ENCODE assay signal across 8 cellular contexts in genomic region chr17:40071720-40072480, GRCh38. TPM values are rescaled to one million over a fixed set of nuclear protein-coding genes. Genes with fewer than 3 reads are reported as not detected.
DNase-seq lines count a peak whose midpoint lies in the region; ATAC-seq and TF ChIP-seq lines count a peak whose summit lies in the region.

No MANE protein-coding gene starts in this region.

- no peaks in the 10 kb centered on the region for H3K27me3 Mint-ChIP-seq in CD4-positive, alpha-beta T cell

- H3K9me3 Mint-ChIP-seq in CD4-positive, alpha-beta T cell = no peaks in the 10 kb centered on the region

- H3K27ac ChIP-seq in CD4-positive, alpha-beta T cell (ENCODE audit: low read depth, low read length) = peak overlapping the region; percentile 73
- H3K27ac ChIP-seq in liver (ENCODE audit: low read depth in 1 of 2, low read length in 2 of 2) (peak overlapping the region; percentile 3 to 62), thymus (ENCODE audit: low read depth) (peak overlapping the region; percentile 43)

- H3K27ac Mint-ChIP-seq in CD4-positive, alpha-beta T cell = peak overlapping the region; percentile 96

- no peak overlapping the region for H3K9ac ChIP-seq in liver (ENCODE audit: low read depth in 1 of 2, low read length in 2 of 2)

- peak in 1 of 2 donors; percentile 3 for TF ChIP-seq RAD21 in liver (IDR thresholded peaks at IDR 0.05)

- no peak for ATAC-seq in CD4-positive, alpha-beta T cell (ENCODE audit: poor library complexity)
- no peak for ATAC-seq in GM19023 (IDR thresholded peaks at IDR 0.05; ENCODE audit: unreplicated experiment)

- POLR2A ChIA-PET in CD4-positive, alpha-beta T cell (lab: Charles Lee) = interaction anchor here (0.7 to 1.0 kb wide), 2 partner anchors 24 to 27 kb away, joined by 3 to 4 read pairs; no protein-coding TSS in a partner anchor

- intact Hi-C loops in CD4-positive, alpha-beta T cell (cut with DNase I, micrococcal nuclease) = no loop called here

- no peak for TF ChIP-seq CTCF in CD4-positive, alpha-beta T cell (IDR thresholded peaks at IDR 0.05)
- TF ChIP-seq CTCF in liver (IDR thresholded peaks at IDR 0.05; ENCODE audit: low read depth, low read length, missing input control) = no peak
- no peak for TF ChIP-seq CTCF in GM10266 (IDR thresholded peaks at IDR 0.05; ENCODE audit: control insufficient read depth, insufficient read depth, low read depth, missing control alignments)

- H3K36me3 ChIP-seq in liver (ENCODE audit: control insufficient read depth in 4 of 4, insufficient read depth in 3 of 4, low read depth in 1 of 4, low read length in 3 of 4) (no peaks in the 10 kb centered on the region), thymus (ENCODE audit: control insufficient read depth, insufficient read depth) (peaks cover 4% of the 10 kb centered on the region)

- H3K4me3 ChIP-seq in liver (ENCODE audit: low read depth in 1 of 3, low read length in 3 of 3) (no peak overlapping the region), thymus (ENCODE audit: low read length) (no peak overlapping the region)

- H3K9me3 ChIP-seq in CD4-positive, alpha-beta T cell (ENCODE audit: control insufficient read depth, low read length) = no peaks in the 10 kb centered on the region
- H3K9me3 ChIP-seq in liver (ENCODE audit: control insufficient read depth in 4 of 4, low read length in 3 of 4) (no peaks in the 10 kb centered on the region), thymus (ENCODE audit: control insufficient read depth) (no peaks in the 10 kb centered on the region)

- peaks cover 18% of the 10 kb centered on the region for H3K36me3 Mint-ChIP-seq in CD4-positive, alpha-beta T cell (ENCODE audit: low read depth)

- H3K4me1 Mint-ChIP-seq in CD4-positive, alpha-beta T cell (ENCODE audit: low read depth) = peaks cover 80% of the 10 kb centered on the region

- CTCF ChIA-PET in CD4-positive, alpha-beta T cell (lab: Charles Lee) = interaction anchor here (0.5 to 1.5 kb wide), 3 partner anchors 15 to 38 kb away, joined by 3 read pairs; no protein-coding TSS in a partner anchor

- no peaks in the 10 kb centered on the region for H3K27me3 ChIP-seq in CD4-positive, alpha-beta T cell (ENCODE audit: control insufficient read depth, insufficient read depth, low read length)
- H3K27me3 ChIP-seq in liver (ENCODE audit: control insufficient read depth in 4 of 4, insufficient read depth in 4 of 4, low read length in 3 of 4) = no peaks in the 10 kb centered on the region
- no peaks in the 10 kb centered on the region for H3K27me3 ChIP-seq in thymus (ENCODE audit: control insufficient read depth, insufficient read depth)

- DNase-seq in CD4-positive, alpha-beta T cell = no peak
- DNase-seq in NCI-H2081 (lab: John Stamatoyannopoulos, UW) (peak; percentile 95 to 96), astrocyte of the hippocampus (ENCODE audit: low read depth, low spot score) (peak; percentile 76), GM10266 (ENCODE audit: extremely low spot score) (no peak)
- DNase-seq in activated CD4-positive, alpha-beta T cell treated with anti-CD3 and anti-CD28 coated beads for 4 hours = no peak

- H3K4me3 Mint-ChIP-seq in CD4-positive, alpha-beta T cell = no peak overlapping the region

- 37% methylated on average over 12 of the region's 12 CpGs for WGBS in liver
- WGBS in thymus = 67% methylated on average over 12 of the region's 12 CpGs

- H3K4me1 ChIP-seq in liver (ENCODE audit: control insufficient read depth in 4 of 4, insufficient read depth in 4 of 4, low read length in 3 of 4) (peaks cover 33 to 82% (median 57%) of the 10 kb centered on the region in 4 donors), thymus (ENCODE audit: control insufficient read depth, insufficient read depth, low read length) (peaks cover 48% of the 10 kb centered on the region)

TF ChIP-seq in liver, 16 proteins besides CTCF, POLR2A, EP300 and RAD21:
- peak; percentile 39 for TF ChIP-seq FOXA1 (IDR thresholded peaks at IDR 0.05)
- TF ChIP-seq JUND (IDR thresholded peaks at IDR 0.05) = no peak
- no peak for TF ChIP-seq HNF4A (conservative IDR thresholded peaks at IDR 0.05)
- no peak for TF ChIP-seq ATF3 (IDR thresholded peaks at IDR 0.05)
- TF ChIP-seq TAF1 (conservative IDR thresholded peaks at IDR 0.05) = no peak
- no peak for TF ChIP-seq ZBTB33 (IDR thresholded peaks at IDR 0.05)
- peak in 1 of 2 donors; percentile 22 for TF ChIP-seq RXRA (IDR thresholded peaks at IDR 0.05)
- TF ChIP-seq NR2F2 (IDR thresholded peaks at IDR 0.05) = no peak
- no peak for TF ChIP-seq GABPA (IDR thresholded peaks at IDR 0.05 in 1 of 2, conservative IDR thresholded peaks at IDR 0.05 in 1 of 2)
- TF ChIP-seq EGR1 (IDR thresholded peaks at IDR 0.05; ENCODE audit: low read depth in 2 of 2) = no peak
- TF ChIP-seq FOXA2 (IDR thresholded peaks at IDR 0.05) = peak; percentile 74
- TF ChIP-seq MAX (IDR thresholded peaks at IDR 0.05) = no peak
- peak; percentile 35 for TF ChIP-seq YY1 (IDR thresholded peaks at IDR 0.05)
- no peak for TF ChIP-seq HNF4G (IDR thresholded peaks at IDR 0.05)
- no peak for TF ChIP-seq REST (IDR thresholded peaks at IDR 0.05)
- no peak for TF ChIP-seq SP1 (IDR thresholded peaks at IDR 0.05)
TF ChIP-seq in liver: peak in this region for 4.

RNA-seq across cellular contexts. Expression of gene THRA, which starts 9.1 kb away (rescaled TPM):
- 10 to 100 TPM; 35.2 to 36.4 TPM for total RNA-seq in CD4-positive, alpha-beta T cell
- total RNA-seq in liver = 10 to 100 TPM in 1 of 2 donors, 1 to 10 TPM in 1; 8.5 to 10.3 TPM
- polyA plus RNA-seq in liver (1 to 10 TPM; 3.2 to 6.3 TPM), thymus (14.3 TPM)

RNA-seq across cellular contexts. Expression of gene MED24, which starts 17.7 kb away (rescaled TPM):
- 10 to 100 TPM; 82.9 to 85.3 TPM for total RNA-seq in CD4-positive, alpha-beta T cell
- 10 to 100 TPM; 31.0 to 37.1 TPM for total RNA-seq in liver
- polyA plus RNA-seq in liver = 10 to 100 TPM; 19.2 to 27.2 TPM
- 49.5 TPM for polyA plus RNA-seq in thymus

RNA-seq across cellular contexts. Expression of gene NR1D1, which starts 28.5 kb away (rescaled TPM):
- total RNA-seq in CD4-positive, alpha-beta T cell = 10 to 100 TPM; 29.6 to 34.1 TPM
- 1 to 10 TPM in 1 of 2 donors, under 1 TPM in 1; 0.84 to 2.3 TPM for total RNA-seq in liver
- polyA plus RNA-seq in liver (10 to 100 TPM in 1 of 2 donors, 1 to 10 TPM in 1; 8.8 to 13.7 TPM), thymus (3.2 TPM)

RNA-seq across cellular contexts. Expression of gene MSL1, which starts 49.9 kb away (rescaled TPM):
- 10 to 100 TPM; 77.0 to 79.2 TPM for total RNA-seq in CD4-positive, alpha-beta T cell
- total RNA-seq in liver = 10 to 100 TPM; 24.0 to 43.7 TPM
- polyA plus RNA-seq in liver (10 to 100 TPM in 1 of 2 donors, 1 to 10 TPM in 1; 7.9 to 23.1 TPM), thymus (126 TPM)

RNA-seq across cellular contexts. Expression of gene CSF3, which starts 56.7 kb away (rescaled TPM):
- total RNA-seq in CD4-positive, alpha-beta T cell = not detected
- not detected for total RNA-seq in liver
- polyA plus RNA-seq in liver (not detected), thymus (1.3 TPM)

Comparison
In these comparisons a context has a peak if more than half of its experiments do, and no peak if none do; other contexts are left out.
1. DNase-seq: peak in NCI-H2081 (2 of 2) and astrocyte of the hippocampus (single experiment); none in CD4-positive, alpha-beta T cell (0 of 10), GM10266 (single experiment) and activated CD4-positive, alpha-beta T cell treated with anti-CD3 and anti-CD28 coated beads for 4 hours (0 of 2).
2. RNA of gene NR1D1, which starts 28.5 kb away (total RNA-seq): 29.6 to 34.1 TPM in CD4-positive, alpha-beta T cell; 0.84 to 2.3 TPM in liver; every median in the first group is over 4 times any median in the second.
3. Peak in every context shown above with its lines, with median percentiles within 50 percentile points of each other: H3K27ac ChIP-seq.